18 cellular contexts compared by ENCODE assay signal in the genomic region with DNA sequence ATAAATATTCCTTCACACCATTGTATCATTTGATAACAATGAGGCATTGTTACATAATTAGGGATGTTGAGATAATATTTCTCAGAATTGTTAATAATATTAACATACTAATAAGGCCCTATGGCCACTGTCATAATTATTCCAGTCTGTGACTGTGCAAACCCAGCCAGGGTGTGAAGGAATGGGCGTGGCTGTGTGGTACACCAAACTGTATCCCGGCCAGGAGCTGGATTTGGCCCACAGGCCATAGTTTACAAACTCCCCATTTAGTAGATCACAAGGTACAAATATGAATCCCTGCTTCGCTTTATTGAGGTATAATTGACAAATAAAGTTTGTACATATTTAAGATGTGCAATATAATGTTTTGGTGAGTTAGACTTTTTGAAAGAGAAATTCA.
A peak's percentile ranks its signal among the peaks of the same experiment; 100 is the strongest.
DNase-seq lines count a peak whose midpoint lies in the region; ATAC-seq, FAIRE-seq and TF ChIP-seq lines count a peak whose summit lies in the region.
"Had no signal": no experiment of that assay in that cellular context is flagged by ENCODE, and none has a peak within 500 bp of the region (broad histone marks: within the 10 kb centered on the region; RNA-seq: fewer than 3 reads in every experiment).

No MANE protein-coding gene starts in this region.

- H3K9me1 ChIP-seq in endothelial cell of umbilical vein (replicated peaks; ENCODE audit: control insufficient read depth, extremely low read depth, insufficient read depth, low read length): no peaks in the 10 kb centered on the region

- H3K36me3 ChIP-seq in heart right ventricle (no peaks in the 10 kb centered on the region), right atrium auricular region (no peaks in the 10 kb centered on the region), endothelial cell of umbilical vein (ENCODE audit: control insufficient read depth in 2 of 2, extremely low read depth in 1 of 2, insufficient read depth in 2 of 2, low read length in 2 of 2) (no peaks in the 10 kb centered on the region), psoas muscle (ENCODE audit: insufficient read depth in 1 of 2, low read depth in 1 of 2) (no peaks in the 10 kb centered on the region)

- H3K79me2 ChIP-seq in endothelial cell of umbilical vein (ENCODE audit: control insufficient read depth, insufficient read depth, low read length): no peaks in the 10 kb centered on the region

- no peaks in the 10 kb centered on the region for H4K20me1 ChIP-seq in endothelial cell of umbilical vein (replicated peaks; ENCODE audit: control insufficient read depth, extremely low read depth, insufficient read depth, low read length)

- dilution Hi-C loops in endothelial cell of umbilical vein (cut with MboI; ENCODE audit: extremely low pct_ligation_motif_present, low sequenced_read_pairs): no loop called here

- peak overlapping the region in 6 of 10 donors; percentile 39 to 77 (median 70) for H3K27ac ChIP-seq in heart right ventricle
- no peak overlapping the region for H3K27ac ChIP-seq in right atrium auricular region
- H3K27ac ChIP-seq in endothelial cell of umbilical vein (ENCODE audit: insufficient read depth, low read depth, low read length): no peak overlapping the region
- no peak overlapping the region for H3K27ac ChIP-seq in right cardiac atrium (ENCODE audit: low read length)
- no peak overlapping the region for H3K27ac ChIP-seq in psoas muscle

- CTCF ChIA-PET in endothelial cell of umbilical vein (lab: Charles Lee): no interaction called here

- H3K4me3 ChIP-seq in heart right ventricle (no peak overlapping the region), right atrium auricular region (no peak overlapping the region), endothelial cell of umbilical vein (replicated peaks in 1 of 3; ENCODE audit: insufficient read depth in 1 of 3, low read depth in 1 of 3, low read length in 3 of 3) (no peak overlapping the region), right cardiac atrium (ENCODE audit: low read length) (no peak overlapping the region), psoas muscle (no peak overlapping the region)
- H3K4me3 ChIP-seq: GM23338 had no signal

- no peak for TF ChIP-seq POLR2A in endothelial cell of umbilical vein (IDR thresholded peaks at IDR 0.05; ENCODE audit: low read depth, low read length)

- no TSS peak for BruUV-seq in endothelial cell of umbilical vein (replicated peaks; lab: Mats Ljungman, UMichigan)

- ATAC-seq in heart right ventricle (no peak), right cardiac atrium (no peak), psoas muscle (no peak)
- ATAC-seq: GM23338, HCT116 had no signal

- H3K9me3 ChIP-seq in heart right ventricle (no peaks in the 10 kb centered on the region), right atrium auricular region (no peaks in the 10 kb centered on the region), endothelial cell of umbilical vein (replicated peaks; ENCODE audit: control insufficient read depth, insufficient read depth, low read length) (no peaks in the 10 kb centered on the region), right cardiac atrium (ENCODE audit: control insufficient read depth, low read length) (no peaks in the 10 kb centered on the region), psoas muscle (no peaks in the 10 kb centered on the region)

- no peak overlapping the region for H2AFZ ChIP-seq in endothelial cell of umbilical vein (ENCODE audit: low read depth, low read length)
- H2AFZ ChIP-seq: GM23338 had no signal

- peak overlapping the region; percentile 99 for H3K4me2 ChIP-seq in endothelial cell of umbilical vein (ENCODE audit: insufficient read depth, low read length)
- H3K4me2 ChIP-seq: GM23338 had no signal

- H3K4me1 ChIP-seq in heart right ventricle (peaks cover 0 to 35% (median 11%) of the 10 kb centered on the region in 9 donors), right atrium auricular region (no peaks in the 10 kb centered on the region), endothelial cell of umbilical vein (ENCODE audit: control insufficient read depth, extremely low read depth, insufficient read depth, low read length) (peaks cover 43% of the 10 kb centered on the region), right cardiac atrium (ENCODE audit: control insufficient read depth, insufficient read depth, low read length) (no peaks in the 10 kb centered on the region), psoas muscle (no peaks in the 10 kb centered on the region)

- 83 to 89% methylated on average over 3 of the region's 3 CpGs for WGBS in heart right ventricle, 2 donors
- WGBS in right cardiac atrium: 76% methylated on average over 3 of the region's 3 CpGs
- WGBS in psoas muscle, 3 donors: 82 to 86% (median 82%) methylated on average over 3 of the region's 3 CpGs

- no peak for FAIRE-seq in endothelial cell of umbilical vein (lab: Jason Lieb, UNC)
- FAIRE-seq: GM12891, GM18507 had no signal

- POLR2A ChIA-PET in endothelial cell of umbilical vein (lab: Charles Lee): no interaction called here

- intact Hi-C loops in heart right ventricle (cut with DNase I): loop anchor here in 3 of 10 donors (10.0 kb wide), 2 partner anchors 990 to 1000 kb away; partner anchors contain the start of gene QKI (in 1 of the 3)
- intact Hi-C loops in endothelial cell of umbilical vein (cut with micrococcal nuclease): loop anchor here (5.0 to 10.0 kb wide), 3 partner anchors 82 to 1000 kb away; partner anchors contain the start of gene QKI
- intact Hi-C loops in right cardiac atrium (cut with DNase I): no loop called here
- intact Hi-C loops in psoas muscle (cut with DNase I): no loop called here

- no peak overlapping the region for H3K9ac ChIP-seq in endothelial cell of umbilical vein (replicated peaks; ENCODE audit: extremely low read depth, insufficient read depth, low read length)

- TF ChIP-seq CTCF in heart right ventricle (IDR thresholded peaks at IDR 0.05) (no peak), right atrium auricular region (IDR thresholded peaks at IDR 0.05) (no peak), endothelial cell of umbilical vein (IDR thresholded peaks at IDR 0.05; ENCODE audit: extremely low read depth in 1 of 2, insufficient read depth in 1 of 2, low read depth in 1 of 2, low read length in 2 of 2) (no peak), psoas muscle (IDR thresholded peaks at IDR 0.05) (no peak)

- H3K27me3 ChIP-seq in heart right ventricle (no peaks in the 10 kb centered on the region), right atrium auricular region (no peaks in the 10 kb centered on the region), endothelial cell of umbilical vein (ENCODE audit: control insufficient read depth in 2 of 2, insufficient read depth in 2 of 2, low read length in 2 of 2) (no peaks in the 10 kb centered on the region), right cardiac atrium (ENCODE audit: control insufficient read depth, insufficient read depth) (no peaks in the 10 kb centered on the region), psoas muscle (ENCODE audit: insufficient read depth in 3 of 3, low read length in 2 of 3) (no peaks in the 10 kb centered on the region)

- DNase-seq in heart right ventricle (no peak), right atrium auricular region (ENCODE audit: low spot score) (no peak), endothelial cell of umbilical vein (ENCODE audit: low read depth, low spot score) (no peak), right cardiac atrium (peak in 2 of 3 donors; percentile 48 to 62), psoas muscle (no peak), NCI-H774 (lab: John Stamatoyannopoulos, UW) (no peak)
- DNase-seq: C1 segment of cervical spinal cord; Calu3; CD4-positive, alpha-beta memory T cell; COR-L47; DMS53; DMS79 treated with DMSO at 0.1 percent for 48 hours; GF-D8; H9 had no signal

TF ChIP-seq in endothelial cell of umbilical vein, 7 proteins besides CTCF, POLR2A, EP300 and RAD21:
- TF ChIP-seq JUN (IDR thresholded peaks at IDR 0.05; ENCODE audit: borderline replicate concordance, insufficient read depth, insufficient read length, low read depth) (no peak), MYC (IDR thresholded peaks at IDR 0.05; ENCODE audit: low read depth, low read length) (no peak), GATA2 (IDR thresholded peaks at IDR 0.05; ENCODE audit: insufficient read depth, insufficient read length, low read depth, low read length) (no peak), EZH2 (IDR thresholded peaks at IDR 0.05; ENCODE audit: borderline replicate concordance, low read depth, low read length, severe bottlenecking) (no peak), FOS (IDR thresholded peaks at IDR 0.05; ENCODE audit: borderline replicate concordance, insufficient read depth, low read length) (no peak), POLR2AphosphoS5 (IDR thresholded peaks at IDR 0.05; ENCODE audit: insufficient read depth, low read depth, low read length) (no peak)
- TF ChIP-seq, protein P1, sequence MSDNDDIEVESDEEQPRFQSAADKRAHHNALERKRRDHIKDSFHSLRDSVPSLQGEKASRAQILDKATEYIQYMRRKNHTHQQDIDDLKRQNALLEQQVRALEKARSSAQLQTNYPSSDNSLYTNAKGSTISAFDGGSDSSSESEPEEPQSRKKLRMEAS (IDR thresholded peaks at IDR 0.05; ENCODE audit: insufficient read depth, insufficient read length): no peak

Comparison
In these comparisons a context has a peak if more than half of its experiments do, and no peak if none do; other contexts are left out.
1. DNase-seq: peak in right cardiac atrium (2 of 3); none in heart right ventricle (0 of 2), right atrium auricular region (single experiment), endothelial cell of umbilical vein (single experiment), psoas muscle (0 of 2) and NCI-H774 (single experiment).
2. H3K27ac ChIP-seq: peak in heart right ventricle (6 of 10); none in right atrium auricular region (0 of 2), endothelial cell of umbilical vein (single experiment), right cardiac atrium (single experiment) and psoas muscle (single experiment).